In genomic region chr3:18703798-18704197, GRCh38 we compare ENCODE assay signal across 24 cellular contexts.
A peak's percentile ranks its signal among the peaks of the same experiment; 100 is the strongest.
DNase-seq lines count a peak whose midpoint lies in the region; ATAC-seq lines count a peak whose summit lies in the region.
"Had no signal": no experiment of that assay in that cellular context is flagged by ENCODE, and none has a peak within 500 bp of the region (broad histone marks: within the 10 kb centered on the region; RNA-seq: fewer than 3 reads in every experiment).

No MANE protein-coding gene starts in this region.

- no peaks in the 10 kb centered on the region for H3K27me3 Mint-ChIP-seq in activated CD4-positive, alpha-beta T cell treated with anti-CD3 and anti-CD28 coated beads, Interleukin-2, amount 10 ng/mL, durations not matched to agents 24 days and 14 days
- no peaks in the 10 kb centered on the region for H3K27me3 Mint-ChIP-seq in activated naive CD4-positive, alpha-beta T cell treated with anti-CD3 and anti-CD28 coated beads, Interleukin-2, amount 50 U/mL, for 24 hours
- no peaks in the 10 kb centered on the region for H3K27me3 Mint-ChIP-seq in activated CD8-positive, alpha-beta T cell treated with anti-CD3 and anti-CD28 coated beads, Interleukin-2, amount 10 ng/mL, durations not matched to agents 7 days and 5 days (ENCODE audit: low read depth)
- no peaks in the 10 kb centered on the region for H3K27me3 Mint-ChIP-seq in stimulated activated naive CD8-positive, alpha-beta T cell treated with anti-CD3 and anti-CD28 coated beads, Interleukin-15, amount 100 ng/mL, for 72 hours
- H3K27me3 Mint-ChIP-seq: CD8-positive, alpha-beta memory T cell; IgD-negative memory B cell had no signal

- intact Hi-C loops in activated CD4-positive, alpha-beta T cell treated with anti-CD3 and anti-CD28 coated beads, Interleukin-2, amount 10 ng/mL, durations not matched to agents 24 days and 14 days (cut with micrococcal nuclease), result no loop called here

- no peak overlapping the region for H3K4me3 Mint-ChIP-seq in activated CD4-positive, alpha-beta T cell treated with anti-CD3 and anti-CD28 coated beads, Interleukin-2, amount 10 ng/mL, durations not matched to agents 24 days and 14 days
- H3K4me3 Mint-ChIP-seq in activated naive CD4-positive, alpha-beta T cell treated with anti-CD3 and anti-CD28 coated beads, Interleukin-2, amount 50 U/mL, for 24 hours, result no peak overlapping the region
- no peak overlapping the region for H3K4me3 Mint-ChIP-seq in activated CD8-positive, alpha-beta T cell treated with anti-CD3 and anti-CD28 coated beads, Interleukin-2, amount 10 ng/mL, durations not matched to agents 7 days and 5 days
- H3K4me3 Mint-ChIP-seq in stimulated activated naive CD8-positive, alpha-beta T cell treated with anti-CD3 and anti-CD28 coated beads, Interleukin-15, amount 100 ng/mL, for 72 hours, result no peak overlapping the region
- H3K4me3 Mint-ChIP-seq: CD14-positive monocyte, IgD-negative memory B cell had no signal

- H3K4me1 Mint-ChIP-seq in activated CD4-positive, alpha-beta T cell treated with anti-CD3 and anti-CD28 coated beads, Interleukin-2, amount 10 ng/mL, durations not matched to agents 24 days and 14 days, result peaks cover 13% of the 10 kb centered on the region
- peaks cover 15% of the 10 kb centered on the region for H3K4me1 Mint-ChIP-seq in activated naive CD4-positive, alpha-beta T cell treated with anti-CD3 and anti-CD28 coated beads, Interleukin-2, amount 50 U/mL, for 24 hours
- peaks cover 12% of the 10 kb centered on the region for H3K4me1 Mint-ChIP-seq in activated CD8-positive, alpha-beta T cell treated with anti-CD3 and anti-CD28 coated beads, Interleukin-2, amount 10 ng/mL, durations not matched to agents 7 days and 5 days (ENCODE audit: low read depth)
- peaks cover 30% of the 10 kb centered on the region for H3K4me1 Mint-ChIP-seq in stimulated activated naive CD8-positive, alpha-beta T cell treated with anti-CD3 and anti-CD28 coated beads, Interleukin-15, amount 100 ng/mL, for 72 hours
- H3K4me1 Mint-ChIP-seq: CD14-positive monocyte, IgD-negative memory B cell had no signal

- no peak for ATAC-seq in activated CD8-positive, alpha-beta T cell treated with anti-CD3 and anti-CD28 coated beads, Interleukin-2, amount 10 ng/mL, durations not matched to agents 7 days and 5 days
- ATAC-seq in stimulated activated naive CD8-positive, alpha-beta T cell treated with anti-CD3 and anti-CD28 coated beads, Interleukin-15, amount 100 ng/mL, for 72 hours, result peak; percentile 98

- CTCF ChIA-PET in activated CD8-positive, alpha-beta T cell treated with anti-CD3 and anti-CD28 coated beads, Interleukin-2, amount 10 ng/mL, durations not matched to agents 7 days and 5 days (lab: Charles Lee), result interaction anchor here (0.8 to 1.8 kb wide), 5 partner anchors 54 to 368 kb away, joined by 3 to 12 read pairs (median 5); no protein-coding TSS in a partner anchor

- H3K9me3 Mint-ChIP-seq in activated CD4-positive, alpha-beta T cell treated with anti-CD3 and anti-CD28 coated beads, Interleukin-2, amount 10 ng/mL, durations not matched to agents 24 days and 14 days, result peaks cover 47% of the 10 kb centered on the region
- H3K9me3 Mint-ChIP-seq in activated naive CD4-positive, alpha-beta T cell treated with anti-CD3 and anti-CD28 coated beads, Interleukin-2, amount 50 U/mL, for 24 hours, result peaks cover 36% of the 10 kb centered on the region
- peaks cover 44% of the 10 kb centered on the region for H3K9me3 Mint-ChIP-seq in activated CD8-positive, alpha-beta T cell treated with anti-CD3 and anti-CD28 coated beads, Interleukin-2, amount 10 ng/mL, durations not matched to agents 7 days and 5 days (ENCODE audit: insufficient read depth)
- peaks cover 49 to 52% of the 10 kb centered on the region in 2 donors for H3K9me3 Mint-ChIP-seq in stimulated activated naive CD8-positive, alpha-beta T cell treated with anti-CD3 and anti-CD28 coated beads, Interleukin-15, amount 100 ng/mL, for 72 hours

- peak overlapping the region; percentile 11 for H3K27ac Mint-ChIP-seq in activated CD4-positive, alpha-beta T cell treated with anti-CD3 and anti-CD28 coated beads, Interleukin-2, amount 10 ng/mL, durations not matched to agents 24 days and 14 days
- H3K27ac Mint-ChIP-seq in activated naive CD4-positive, alpha-beta T cell treated with anti-CD3 and anti-CD28 coated beads, Interleukin-2, amount 50 U/mL, for 24 hours, result peak overlapping the region; percentile 17
- peak overlapping the region; percentile 41 for H3K27ac Mint-ChIP-seq in activated CD8-positive, alpha-beta T cell treated with anti-CD3 and anti-CD28 coated beads, Interleukin-2, amount 10 ng/mL, durations not matched to agents 7 days and 5 days
- peak overlapping the region in 1 of 2 donors; percentile 78 for H3K27ac Mint-ChIP-seq in stimulated activated naive CD8-positive, alpha-beta T cell treated with anti-CD3 and anti-CD28 coated beads, Interleukin-15, amount 100 ng/mL, for 72 hours
- H3K27ac Mint-ChIP-seq: IgD-negative memory B cell had no signal

- POLR2A ChIA-PET in activated CD8-positive, alpha-beta T cell treated with anti-CD3 and anti-CD28 coated beads, Interleukin-2, amount 10 ng/mL, durations not matched to agents 7 days and 5 days (lab: Charles Lee), result interaction anchor here (1.6 kb wide), 1 partner anchor 9 kb away, joined by 4 read pairs; no protein-coding TSS in a partner anchor

- no peak for DNase-seq in activated CD4-positive, alpha-beta T cell treated with anti-CD3 and anti-CD28 coated beads, Interleukin-2, amount 10 ng/mL, durations not matched to agents 24 days and 14 days
- DNase-seq in activated CD4-positive, alpha-beta T cell treated with anti-CD3 and anti-CD28 coated beads for 4 hours, result no peak
- no peak for DNase-seq in activated naive CD4-positive, alpha-beta T cell treated with anti-CD3 and anti-CD28 coated beads, Interleukin-2, amount 50 U/mL, for 16 hours
- DNase-seq in activated CD8-positive, alpha-beta T cell treated with anti-CD3 and anti-CD28 coated beads, Interleukin-2, amount 10 ng/mL, durations not matched to agents 7 days and 5 days, result no peak
- no peak for DNase-seq in stimulated activated naive CD8-positive, alpha-beta T cell treated with anti-CD3 and anti-CD28 coated beads, Interleukin-15, amount 100 ng/mL, for 72 hours
- no peak for DNase-seq in NCI-H146 treated with DMSO at 0.1 percent for 48 hours (lab: John Stamatoyannopoulos, UW; ENCODE audit: unreplicated experiment)
- DNase-seq: 8988T; ACHN; BE2C; CD8-positive, alpha-beta memory T cell; DMS 273 treated with DMSO at 0.1 percent for 48 hours; DMS79; EL; GDM1; MM.1S; NCI-H1694; NCI-H2029 treated with DMSO at 0.1 percent for 48 hours; NCI-H2227 treated with DMSO at 0.1 percent for 48 hours; NCI-H526 treated with DMSO at 0.1 percent for 48 hours; Right ventricle myocardium superior; RPMI8226 had no signal

- H3K36me3 Mint-ChIP-seq in activated CD4-positive, alpha-beta T cell treated with anti-CD3 and anti-CD28 coated beads, Interleukin-2, amount 10 ng/mL, durations not matched to agents 24 days and 14 days (ENCODE audit: low read depth), result peaks cover 43% of the 10 kb centered on the region
- H3K36me3 Mint-ChIP-seq in activated naive CD4-positive, alpha-beta T cell treated with anti-CD3 and anti-CD28 coated beads, Interleukin-2, amount 50 U/mL, for 24 hours, result peaks cover 16% of the 10 kb centered on the region
- H3K36me3 Mint-ChIP-seq in activated CD8-positive, alpha-beta T cell treated with anti-CD3 and anti-CD28 coated beads, Interleukin-2, amount 10 ng/mL, durations not matched to agents 7 days and 5 days (ENCODE audit: low read depth), result peaks cover 48% of the 10 kb centered on the region
- H3K36me3 Mint-ChIP-seq: CD14-positive monocyte, IgD-negative memory B cell had no signal
